10 cellular contexts compared by ENCODE assay signal in the genomic region with DNA sequence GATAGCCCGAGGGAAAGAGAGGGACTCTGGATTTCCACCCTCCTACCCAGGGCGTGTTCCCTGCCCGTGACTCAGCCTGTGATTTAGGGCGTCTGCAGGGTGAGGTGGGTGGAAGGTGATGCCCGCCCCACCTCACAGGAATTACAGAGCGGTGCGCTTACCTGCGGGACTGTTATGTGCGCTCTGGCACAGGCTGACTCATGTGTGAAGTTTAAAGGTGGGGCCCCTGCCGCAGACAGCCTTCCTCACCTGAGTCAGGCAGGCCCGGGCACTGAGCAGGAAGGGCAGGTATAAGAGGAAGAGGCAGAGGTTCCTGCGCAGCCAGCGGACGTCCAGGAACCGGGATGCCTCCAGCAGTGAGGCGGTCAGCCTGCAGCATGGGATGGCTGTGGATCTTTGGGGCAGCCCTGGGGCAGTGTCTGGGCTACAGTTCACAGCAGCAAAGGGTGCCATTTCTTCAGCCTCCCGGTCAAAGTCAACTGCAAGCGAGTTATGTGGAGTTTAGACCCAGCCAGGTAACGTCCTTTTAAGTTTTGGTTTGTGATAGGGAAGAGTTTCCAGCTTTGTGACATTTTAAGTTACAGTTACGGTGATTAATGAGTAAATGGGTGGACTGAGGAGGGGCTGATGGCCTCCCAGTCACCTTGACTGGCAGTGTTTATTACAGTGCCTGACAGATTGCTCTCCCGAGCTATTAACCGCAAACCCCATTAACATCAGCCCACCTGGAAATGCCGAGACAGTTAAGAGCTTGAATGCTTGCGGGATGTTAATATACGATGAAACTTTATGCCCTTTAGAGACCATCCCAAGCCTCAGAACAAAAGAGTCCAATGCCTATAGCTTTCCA.
A peak's percentile ranks its signal among the peaks of the same experiment; 100 is the strongest.
DNase-seq lines count a peak whose midpoint lies in the region; ATAC-seq and TF ChIP-seq lines count a peak whose summit lies in the region.
"Had no signal": no experiment of that assay in that cellular context is flagged by ENCODE, and none has a peak within 500 bp of the region (broad histone marks: within the 10 kb centered on the region; RNA-seq: fewer than 3 reads in every experiment).

No MANE protein-coding gene starts in this region.

- H3K27ac ChIP-seq in mesendoderm (ENCODE audit: low read depth, low read length) (no peak overlapping the region), transverse colon (peak overlapping the region; percentile 78 to 81 (median 78))

- H2BK5ac ChIP-seq in mesendoderm (ENCODE audit: low read length), result no peak overlapping the region

- no peak overlapping the region for H2BK15ac ChIP-seq in mesendoderm (replicated peaks; ENCODE audit: low read depth)

- no peak overlapping the region for H3K56ac ChIP-seq in mesendoderm (ENCODE audit: low read length)

- H3K9me3 ChIP-seq in transverse colon, result no peaks in the 10 kb centered on the region

- H3K9me3 Mint-ChIP-seq in activated CD4-positive, alpha-beta T cell treated with anti-CD3 and anti-CD28 coated beads, Interleukin-2, amount 10 ng/mL, durations not matched to agents 7 days and 5 days, result no peaks in the 10 kb centered on the region
- H3K9me3 Mint-ChIP-seq in activated naive CD4-positive, alpha-beta T cell treated with anti-CD3 and anti-CD28 coated beads, Interleukin-2, amount 10 ng/mL, durations not matched to agents 7 days and 5 days, result no peaks in the 10 kb centered on the region
- H3K9me3 Mint-ChIP-seq: T-helper 2 cell treated with Interferon-gamma antibody and Interleukin-4, amounts not matched to agents 5 μg/mL and 100 μg/mL, for 36 hours had no signal

- H3K9ac ChIP-seq in mesendoderm (ENCODE audit: low read length), result no peak overlapping the region

- peak; percentile 95 for TF ChIP-seq POLR2A in transverse colon (IDR thresholded peaks at IDR 0.05)

- H3K4me1 ChIP-seq in mesendoderm (ENCODE audit: control insufficient read depth, low read depth, low read length), result no peaks in the 10 kb centered on the region
- peaks cover 5 to 28% (median 24%) of the 10 kb centered on the region in 4 donors for H3K4me1 ChIP-seq in transverse colon

- POLR2A ChIA-PET in activated CD4-positive, alpha-beta T cell treated with anti-CD3 and anti-CD28 coated beads, Interleukin-2, amount 10 ng/mL, durations not matched to agents 7 days and 5 days (lab: Charles Lee), result no interaction called here

- H3K79me1 ChIP-seq in mesendoderm (ENCODE audit: low read length), result no peaks in the 10 kb centered on the region

- CTCF ChIA-PET in activated CD4-positive, alpha-beta T cell treated with anti-CD3 and anti-CD28 coated beads, Interleukin-2, amount 10 ng/mL, durations not matched to agents 7 days and 5 days (lab: Charles Lee), result no interaction called here
- CTCF ChIA-PET in activated naive CD4-positive, alpha-beta T cell treated with anti-CD3 and anti-CD28 coated beads, Interleukin-2, amount 10 ng/mL, durations not matched to agents 7 days and 5 days (lab: Charles Lee), result no interaction called here

- no peaks in the 10 kb centered on the region for H3K36me3 Mint-ChIP-seq in activated CD4-positive, alpha-beta T cell treated with anti-CD3 and anti-CD28 coated beads, Interleukin-2, amount 10 ng/mL, durations not matched to agents 7 days and 5 days (ENCODE audit: low read depth)
- H3K36me3 Mint-ChIP-seq in activated naive CD4-positive, alpha-beta T cell treated with anti-CD3 and anti-CD28 coated beads, Interleukin-2, amount 10 ng/mL, durations not matched to agents 7 days and 5 days, result no peaks in the 10 kb centered on the region

- ATAC-seq in Right ventricle myocardium inferior, result no peak

- no peak overlapping the region for H2AK5ac ChIP-seq in mesendoderm (ENCODE audit: low read length)

- H3K4me3 ChIP-seq in mesendoderm (ENCODE audit: low read length), result no peak overlapping the region
- H3K4me3 ChIP-seq in transverse colon, result peak overlapping the region in 3 of 4 donors; percentile 23 to 47 (median 35)

- H4K8ac ChIP-seq in mesendoderm (ENCODE audit: low read depth, low read length), result no peak overlapping the region

- peaks cover 35% of the 10 kb centered on the region for H3K4me1 Mint-ChIP-seq in activated CD4-positive, alpha-beta T cell treated with anti-CD3 and anti-CD28 coated beads, Interleukin-2, amount 10 ng/mL, durations not matched to agents 7 days and 5 days
- H3K4me1 Mint-ChIP-seq in activated naive CD4-positive, alpha-beta T cell treated with anti-CD3 and anti-CD28 coated beads, Interleukin-2, amount 10 ng/mL, durations not matched to agents 7 days and 5 days, result peaks cover 45% of the 10 kb centered on the region

- H3K27me3 Mint-ChIP-seq in activated CD4-positive, alpha-beta T cell treated with anti-CD3 and anti-CD28 coated beads, Interleukin-2, amount 10 ng/mL, durations not matched to agents 7 days and 5 days, result peaks cover 17% of the 10 kb centered on the region
- H3K27me3 Mint-ChIP-seq in activated naive CD4-positive, alpha-beta T cell treated with anti-CD3 and anti-CD28 coated beads, Interleukin-2, amount 10 ng/mL, durations not matched to agents 7 days and 5 days, result peaks cover 26% of the 10 kb centered on the region

- no peak overlapping the region for H3K27ac Mint-ChIP-seq in activated CD4-positive, alpha-beta T cell treated with anti-CD3 and anti-CD28 coated beads, Interleukin-2, amount 10 ng/mL, durations not matched to agents 7 days and 5 days
- H3K27ac Mint-ChIP-seq in activated naive CD4-positive, alpha-beta T cell treated with anti-CD3 and anti-CD28 coated beads, Interleukin-2, amount 10 ng/mL, durations not matched to agents 7 days and 5 days, result no peak overlapping the region
- H3K27ac Mint-ChIP-seq: T-helper 2 cell treated with Interferon-gamma antibody and Interleukin-4, amounts not matched to agents 5 μg/mL and 100 μg/mL, for 36 hours had no signal

- H3K4ac ChIP-seq in mesendoderm (ENCODE audit: low read depth, low read length), result no peak overlapping the region

- H3K79me2 ChIP-seq in mesendoderm (ENCODE audit: control insufficient read depth, insufficient read depth, low read length), result no peaks in the 10 kb centered on the region

- peak overlapping the region; percentile 3 for H3K23ac ChIP-seq in mesendoderm (ENCODE audit: low read length)

- H3K36me3 ChIP-seq in mesendoderm (ENCODE audit: control insufficient read depth, insufficient read depth, low read length) (no peaks in the 10 kb centered on the region), transverse colon (no peaks in the 10 kb centered on the region)

- intact Hi-C loops in transverse colon (cut with DNase I; ENCODE audit: low total_unique reads), result no loop called here
- intact Hi-C loops in Right ventricle myocardium inferior (cut with DNase I), result no loop called here

- WGBS in mesendoderm (ENCODE audit: extremely low coverage, insufficient coverage, low lambda C conversion rate), result no CpG with 5 or more reads among the region's 25 CpGs
- 42% methylated on average over 25 of the region's 25 CpGs; no CpG with 5 or more reads in 1 of the 2 donors for WGBS in transverse colon (ENCODE audit: low coverage in 1 of 2), 2 donors

- H3K4me3 Mint-ChIP-seq in activated CD4-positive, alpha-beta T cell treated with anti-CD3 and anti-CD28 coated beads, Interleukin-2, amount 10 ng/mL, durations not matched to agents 7 days and 5 days, result no peak overlapping the region
- no peak overlapping the region for H3K4me3 Mint-ChIP-seq in activated naive CD4-positive, alpha-beta T cell treated with anti-CD3 and anti-CD28 coated beads, Interleukin-2, amount 10 ng/mL, durations not matched to agents 7 days and 5 days
- H3K4me3 Mint-ChIP-seq: T-helper 2 cell treated with Interferon-gamma antibody and Interleukin-4, amounts not matched to agents 5 μg/mL and 100 μg/mL, for 36 hours had no signal

- in situ Hi-C loops in transverse colon (cut with MboI; ENCODE audit: low pct_ligation_motif_present in 1 of 4, low pct_unique_long_range_greater_than_20kb in 1 of 4, low sequenced_read_pairs in 3 of 4), result no loop called here

- TF ChIP-seq CTCF in transverse colon (IDR thresholded peaks at IDR 0.05), result no peak

- no peak overlapping the region for H2BK120ac ChIP-seq in mesendoderm (ENCODE audit: low read depth, low read length)

- no peak overlapping the region for H3K18ac ChIP-seq in mesendoderm (ENCODE audit: low read length)

- H3K4me2 ChIP-seq in mesendoderm (ENCODE audit: low read length), result no peak overlapping the region

- no peaks in the 10 kb centered on the region for H3K27me3 ChIP-seq in mesendoderm (ENCODE audit: insufficient read depth, low read length, poor library complexity)
- no peaks in the 10 kb centered on the region for H3K27me3 ChIP-seq in transverse colon

- peak; percentile 36 for DNase-seq in activated CD4-positive, alpha-beta T cell treated with anti-CD3 and anti-CD28 coated beads for 1 hour
- no peak for DNase-seq in activated CD4-positive, alpha-beta T cell treated with anti-CD3 and anti-CD28 coated beads, Interleukin-2, amount 10 ng/mL, durations not matched to agents 7 days and 5 days
- peak; percentile 32 for DNase-seq in activated naive CD4-positive, alpha-beta T cell treated with anti-CD3 and anti-CD28 coated beads, Interleukin-2, amount 10 ng/mL, durations not matched to agents 7 days and 5 days
- DNase-seq in mesendoderm (no peak), transverse colon (peak; percentile 89), UCSD-AML1 (lab: John Stamatoyannopoulos, UW; ENCODE audit: unreplicated experiment) (no peak), Right ventricle myocardium inferior (ENCODE audit: missing footprints) (no peak), middle frontal gyrus (ENCODE audit: extremely low spot score, low spot score) (no peak)
- DNase-seq: cerebellar nuclear complex had no signal

- no peak overlapping the region for H4K5ac ChIP-seq in mesendoderm (ENCODE audit: low read length)

- peak; percentile 34 for TF ChIP-seq EP300 in transverse colon (IDR thresholded peaks at IDR 0.05; ENCODE audit: low read depth)

Comparison
In these comparisons a context has a peak if more than half of its experiments do, and no peak if none do; other contexts are left out.
1. DNase-seq: peak in activated CD4-positive, alpha-beta T cell treated with anti-CD3 and anti-CD28 coated beads for 1 hour (single experiment), activated naive CD4-positive, alpha-beta T cell treated with anti-CD3 and anti-CD28 coated beads, Interleukin-2, amount 10 ng/mL, durations not matched to agents 7 days and 5 days (single experiment) and transverse colon (single experiment); none in activated CD4-positive, alpha-beta T cell treated with anti-CD3 and anti-CD28 coated beads, Interleukin-2, amount 10 ng/mL, durations not matched to agents 7 days and 5 days (single experiment), mesendoderm (single experiment), UCSD-AML1 (single experiment), Right ventricle myocardium inferior (single experiment) and middle frontal gyrus (single experiment).